In the genomic region with DNA sequence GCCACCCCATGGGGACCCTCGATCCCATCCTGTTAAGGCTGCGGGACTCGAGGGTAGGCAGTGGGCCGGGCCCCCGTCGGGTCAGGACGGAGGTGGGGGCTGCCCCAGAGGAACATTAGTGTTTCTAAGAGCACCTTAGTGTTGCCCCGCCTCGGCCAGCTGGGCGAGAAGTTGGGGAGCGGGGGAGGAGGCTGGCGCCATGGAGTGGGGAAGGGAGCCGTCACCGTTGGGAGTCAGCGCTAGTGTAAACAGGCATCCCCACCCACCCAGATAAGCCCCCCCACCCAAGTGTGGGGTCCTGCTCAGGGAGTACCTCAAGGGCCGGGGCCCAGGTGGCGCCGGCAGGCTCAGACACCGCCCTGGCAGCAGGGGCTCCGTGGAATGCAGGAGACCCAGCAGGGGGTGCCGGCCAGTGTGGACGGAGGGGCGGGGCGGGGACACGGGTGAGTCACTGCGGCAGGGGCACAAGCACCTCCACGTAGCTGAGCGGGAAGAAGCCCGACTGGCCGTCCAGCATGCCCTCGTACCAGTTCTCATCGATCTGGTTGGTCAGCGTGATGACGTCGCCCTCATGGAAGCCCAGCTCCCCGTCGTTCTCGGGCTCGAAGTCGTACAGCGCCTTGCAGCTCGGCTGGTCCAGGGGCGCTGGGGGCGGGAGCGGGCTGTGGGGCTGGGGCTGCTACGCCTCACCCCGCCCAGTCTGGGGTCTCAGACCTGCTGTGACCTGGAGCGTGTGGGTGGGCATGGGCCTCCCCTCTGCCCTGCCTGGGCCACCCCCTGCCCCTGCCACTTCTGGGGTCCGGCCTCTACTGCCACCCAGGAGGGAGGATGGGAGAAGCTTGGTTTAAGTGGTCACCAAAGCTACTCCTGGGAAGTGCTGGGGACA, we compare ENCODE assay signal across 1 cellular context.
TF ChIP-seq lines count a peak whose summit lies in the region.

No MANE protein-coding gene starts in this region.

TF ChIP-seq in GM23338, 12 proteins besides CTCF, POLR2A, EP300 and RAD21 (continued from another document):
- no peak for TF ChIP-seq REST (IDR thresholded peaks at IDR 0.05; ENCODE audit: unreplicated experiment)
